9 cellular contexts compared by ENCODE assay signal in the genomic region with DNA sequence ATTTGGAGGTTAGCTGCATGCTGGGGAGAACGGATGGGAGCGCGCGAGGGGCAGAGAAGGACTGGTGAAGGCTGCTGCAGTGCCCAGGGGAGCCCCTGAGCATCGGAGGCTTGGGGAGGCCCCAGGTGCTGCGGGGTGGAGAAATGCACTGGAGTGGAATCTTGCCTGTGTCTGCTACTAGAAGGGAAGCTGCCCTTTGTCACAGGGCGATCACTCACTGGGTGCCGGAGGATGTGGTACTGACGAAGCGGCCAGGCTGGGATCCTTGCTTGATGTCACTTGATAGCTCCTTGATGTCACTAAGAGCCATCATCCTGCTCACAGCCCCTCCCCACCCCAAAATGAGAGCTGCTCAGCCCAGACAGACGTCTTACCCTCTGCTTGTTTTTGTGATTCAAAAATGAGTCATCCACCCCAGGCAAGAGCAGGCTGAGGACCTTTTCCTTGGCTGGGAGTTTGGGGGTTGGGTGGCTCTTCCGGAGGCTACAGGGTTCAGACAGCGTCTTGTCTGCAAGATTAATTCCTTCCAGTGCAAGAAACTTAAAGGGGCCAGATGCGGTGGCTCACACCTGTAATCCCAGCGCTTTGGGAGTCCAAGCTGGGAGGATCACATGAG.
A peak's percentile ranks its signal among the peaks of the same experiment; 100 is the strongest.
DNase-seq lines count a peak whose midpoint lies in the region; ATAC-seq and TF ChIP-seq lines count a peak whose summit lies in the region.
"Had no signal": no experiment of that assay in that cellular context is flagged by ENCODE, and none has a peak within 500 bp of the region (broad histone marks: within the 10 kb centered on the region; RNA-seq: fewer than 3 reads in every experiment).

No MANE protein-coding gene starts in this region.

- H3K4me3 ChIP-seq in SK-N-SH (ENCODE audit: low read depth in 2 of 2, low read length in 1 of 2) (0 out of 4 replicates have a peak overlapping the region, but pooled peaks of 1 of the 2 experiments have one; percentile 32), fibroblast of mammary gland (ENCODE audit: control insufficient read depth, low read depth, low read length) (no peak overlapping the region)

- no peak for TF ChIP-seq CTCF in SK-N-SH (IDR thresholded peaks at IDR 0.05)
- no peak for TF ChIP-seq CTCF in fibroblast of mammary gland (conservative IDR thresholded peaks at IDR 0.05; ENCODE audit: control insufficient read depth, insufficient read depth, low read depth, low read length)

- no peaks in the 10 kb centered on the region; a peak in 2 of 4 replicates for H3K4me1 ChIP-seq in SK-N-SH (ENCODE audit: control insufficient read depth in 1 of 2, insufficient read depth in 2 of 2, low read depth in 1 of 2, low read length in 1 of 2)

- intact Hi-C loops in activated T-helper 1 cell treated with anti-CD3 and anti-CD28 coated beads, Interleukin-12 subunit alpha, Interleukin-12 subunit beta, Interleukin-2, Interleukin-4 antibody, amounts not matched to agents 30 ng/mL and 10 ng/mL and 1 ng/mL, durations not matched to agents 14 hours and 24 hours and 36 hours (cut with micrococcal nuclease), result no loop called here

- H3K9ac ChIP-seq in SK-N-SH, result no peak overlapping the region

- POLR2A ChIA-PET in SK-N-SH (lab: Yijun Ruan, JAX), result no interaction called here

- H3K4me1 Mint-ChIP-seq in activated T-helper 1 cell treated with anti-CD3 and anti-CD28 coated beads, Interleukin-12 subunit alpha, Interleukin-12 subunit beta, Interleukin-2, Interleukin-4 antibody, amounts not matched to agents 30 ng/mL and 10 ng/mL and 1 ng/mL, durations not matched to agents 14 hours and 24 hours and 36 hours (ENCODE audit: low read depth), result no peaks in the 10 kb centered on the region
- peaks cover 4% of the 10 kb centered on the region for H3K4me1 Mint-ChIP-seq in stimulated activated memory B cell treated with anti-CD40 and anti-IgM and Interleukin-4, amounts not matched to agents 10 μg/mL and 1 μg/mL and 100 μg/mL, for 72 hours

- peak overlapping the region; percentile 72 for H3K4me2 ChIP-seq in SK-N-SH

- no peak overlapping the region for H3K27ac Mint-ChIP-seq in activated T-helper 1 cell treated with anti-CD3 and anti-CD28 coated beads, Interleukin-12 subunit alpha, Interleukin-12 subunit beta, Interleukin-2, Interleukin-4 antibody, amounts not matched to agents 30 ng/mL and 10 ng/mL and 1 ng/mL, durations not matched to agents 14 hours and 24 hours and 36 hours
- H3K27ac Mint-ChIP-seq in stimulated activated memory B cell treated with anti-CD40 and anti-IgM and Interleukin-4, amounts not matched to agents 10 μg/mL and 1 μg/mL and 100 μg/mL, for 72 hours, result no peak overlapping the region

- no peaks in the 10 kb centered on the region for H4K20me1 ChIP-seq in SK-N-SH (ENCODE audit: insufficient read depth)

- H3F3A ChIP-seq in SK-N-SH (replicated peaks; ENCODE audit: insufficient read depth), result peaks cover 5% of the 10 kb centered on the region

- no peaks in the 10 kb centered on the region for H3K36me3 ChIP-seq in SK-N-SH (replicated peaks in 1 of 2; ENCODE audit: control insufficient read depth in 1 of 2, insufficient read depth in 2 of 2, low read length in 1 of 2)

- 39% methylated on average over 12 of the region's 15 CpGs for WGBS in SK-N-SH (ENCODE audit: low lambda C conversion rate)

- ATAC-seq in stimulated activated memory B cell treated with anti-CD40 and anti-IgM and Interleukin-4, amounts not matched to agents 10 μg/mL and 1 μg/mL and 100 μg/mL, for 72 hours, result peak; percentile 48
- no peak for ATAC-seq in HG03135 (IDR thresholded peaks at IDR 0.05; ENCODE audit: unreplicated experiment)

- TF ChIP-seq EP300 in SK-N-SH (IDR thresholded peaks at IDR 0.05; ENCODE audit: borderline replicate concordance in 1 of 2, low read depth in 1 of 2, low read length in 1 of 2), result peak in 1 of 2 experiments; percentile 48; a peak in 1 of 4 replicates

- H3K79me2 ChIP-seq in SK-N-SH (ENCODE audit: insufficient read depth), result no peaks in the 10 kb centered on the region

- no peaks in the 10 kb centered on the region for H3K9me2 ChIP-seq in SK-N-SH

- peaks cover 13% of the 10 kb centered on the region for H3K27me3 Mint-ChIP-seq in activated T-helper 1 cell treated with anti-CD3 and anti-CD28 coated beads, Interleukin-12 subunit alpha, Interleukin-12 subunit beta, Interleukin-2, Interleukin-4 antibody, amounts not matched to agents 30 ng/mL and 10 ng/mL and 1 ng/mL, durations not matched to agents 14 hours and 24 hours and 36 hours (ENCODE audit: insufficient read depth)
- H3K27me3 Mint-ChIP-seq in stimulated activated memory B cell treated with anti-CD40 and anti-IgM and Interleukin-4, amounts not matched to agents 10 μg/mL and 1 μg/mL and 100 μg/mL, for 72 hours, result peaks cover 51% of the 10 kb centered on the region

- peak overlapping the region in 1 of 2 experiments; percentile 54; a peak in 2 of 4 replicates for H3K27ac ChIP-seq in SK-N-SH (ENCODE audit: low read depth in 2 of 2, low read length in 1 of 2)

- DNase-seq in activated T-helper 1 cell treated with Interleukin-2 at 50 U/mL for 16 hours (ENCODE audit: low read depth) (peak; percentile 11), SK-N-SH (no peak), fibroblast of mammary gland (ENCODE audit: low read depth) (peak; percentile 64), OCI-M1 (lab: John Stamatoyannopoulos, UW) (no peak), NK-92 (lab: John Stamatoyannopoulos, UW; ENCODE audit: unreplicated experiment) (no peak)
- DNase-seq in activated T-helper 1 cell treated with anti-CD3 and anti-CD28 coated beads, Interleukin-12 subunit alpha, Interleukin-12 subunit beta, Interleukin-2, Interleukin-4 antibody, amounts not matched to agents 30 ng/mL and 10 ng/mL and 1 ng/mL, durations not matched to agents 14 hours and 24 hours and 36 hours (ENCODE audit: low spot score), result no peak
- DNase-seq: GDM1 had no signal

- H3K4me3 Mint-ChIP-seq in activated T-helper 1 cell treated with anti-CD3 and anti-CD28 coated beads, Interleukin-12 subunit alpha, Interleukin-12 subunit beta, Interleukin-2, Interleukin-4 antibody, amounts not matched to agents 30 ng/mL and 10 ng/mL and 1 ng/mL, durations not matched to agents 14 hours and 24 hours and 36 hours, result no peak overlapping the region
- H3K4me3 Mint-ChIP-seq in stimulated activated memory B cell treated with anti-CD40 and anti-IgM and Interleukin-4, amounts not matched to agents 10 μg/mL and 1 μg/mL and 100 μg/mL, for 72 hours, result no peak overlapping the region

- CTCF ChIA-PET in SK-N-SH (lab: Yijun Ruan, JAX), result no interaction called here

- H3K9me3 Mint-ChIP-seq in activated T-helper 1 cell treated with anti-CD3 and anti-CD28 coated beads, Interleukin-12 subunit alpha, Interleukin-12 subunit beta, Interleukin-2, Interleukin-4 antibody, amounts not matched to agents 30 ng/mL and 10 ng/mL and 1 ng/mL, durations not matched to agents 14 hours and 24 hours and 36 hours, result no peaks in the 10 kb centered on the region
- H3K9me3 Mint-ChIP-seq in stimulated activated memory B cell treated with anti-CD40 and anti-IgM and Interleukin-4, amounts not matched to agents 10 μg/mL and 1 μg/mL and 100 μg/mL, for 72 hours, result no peaks in the 10 kb centered on the region

- peak overlapping the region; percentile 77; the same call in 1 of the 2 replicates for H2AFZ ChIP-seq in SK-N-SH (ENCODE audit: low read depth)

- TF ChIP-seq RAD21 in SK-N-SH (IDR thresholded peaks at IDR 0.05; ENCODE audit: low read length), result no peak

- no peaks in the 10 kb centered on the region for H3K27me3 ChIP-seq in SK-N-SH (ENCODE audit: insufficient read depth)

- no peaks in the 10 kb centered on the region for H3K36me3 Mint-ChIP-seq in activated T-helper 1 cell treated with anti-CD3 and anti-CD28 coated beads, Interleukin-12 subunit alpha, Interleukin-12 subunit beta, Interleukin-2, Interleukin-4 antibody, amounts not matched to agents 30 ng/mL and 10 ng/mL and 1 ng/mL, durations not matched to agents 14 hours and 24 hours and 36 hours (ENCODE audit: low read depth)
- H3K36me3 Mint-ChIP-seq in stimulated activated memory B cell treated with anti-CD40 and anti-IgM and Interleukin-4, amounts not matched to agents 10 μg/mL and 1 μg/mL and 100 μg/mL, for 72 hours, result no peaks in the 10 kb centered on the region

- H3K9me3 ChIP-seq in SK-N-SH, result no peaks in the 10 kb centered on the region

TF ChIP-seq in SK-N-SH, 30 proteins besides CTCF, POLR2A, EP300 and RAD21 (continues in another document):
- peak; percentile 87 for TF ChIP-seq FOSL2 (IDR thresholded peaks at IDR 0.05; ENCODE audit: borderline replicate concordance, low read depth)
- TF ChIP-seq FOXJ3 (CRISPR knock-in tag; IDR thresholded peaks at IDR 0.05), result no peak
- no peak for TF ChIP-seq FOXM1 (IDR thresholded peaks at IDR 0.05; ENCODE audit: low read depth)
- no peak for TF ChIP-seq TAF1 (IDR thresholded peaks at IDR 0.05; ENCODE audit: borderline replicate concordance, low read depth, low read length)
- TF ChIP-seq, protein P1, sequence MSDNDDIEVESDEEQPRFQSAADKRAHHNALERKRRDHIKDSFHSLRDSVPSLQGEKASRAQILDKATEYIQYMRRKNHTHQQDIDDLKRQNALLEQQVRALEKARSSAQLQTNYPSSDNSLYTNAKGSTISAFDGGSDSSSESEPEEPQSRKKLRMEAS (IDR thresholded peaks at IDR 0.05; ENCODE audit: low read depth), result 0 out of 2 replicates have a peak, but pooled peaks have one; percentile 23
- TF ChIP-seq, protein P2, sequence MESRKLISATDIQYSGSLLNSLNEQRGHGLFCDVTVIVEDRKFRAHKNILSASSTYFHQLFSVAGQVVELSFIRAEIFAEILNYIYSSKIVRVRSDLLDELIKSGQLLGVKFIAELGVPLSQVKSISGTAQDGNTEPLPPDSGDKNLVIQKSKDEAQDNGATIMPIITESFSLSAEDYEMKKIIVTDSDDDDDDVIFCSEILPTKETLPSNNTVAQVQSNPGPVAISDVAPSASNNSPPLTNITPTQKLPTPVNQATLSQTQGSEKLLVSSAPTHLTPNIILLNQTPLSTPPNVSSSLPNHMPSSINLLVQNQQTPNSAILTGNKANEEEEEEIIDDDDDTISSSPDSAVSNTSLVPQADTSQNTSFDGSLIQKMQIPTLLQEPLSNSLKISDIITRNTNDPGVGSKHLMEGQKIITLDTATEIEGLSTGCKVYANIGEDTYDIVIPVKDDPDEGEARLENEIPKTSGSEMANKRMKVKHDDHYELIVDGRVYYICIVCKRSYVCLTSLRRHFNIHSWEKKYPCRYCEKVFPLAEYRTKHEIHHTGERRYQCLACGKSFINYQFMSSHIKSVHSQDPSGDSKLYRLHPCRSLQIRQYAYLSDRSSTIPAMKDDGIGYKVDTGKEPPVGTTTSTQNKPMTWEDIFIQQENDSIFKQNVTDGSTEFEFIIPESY (IDR thresholded peaks at IDR 0.05; ENCODE audit: borderline replicate concordance, low read depth), result no peak
- no peak for TF ChIP-seq POLR2AphosphoS5 (IDR thresholded peaks at IDR 0.05; ENCODE audit: low read depth, low read length)
- TF ChIP-seq MXI1 (IDR thresholded peaks at IDR 0.05; ENCODE audit: low read depth, low read length), result no peak
- peak; percentile 64 for TF ChIP-seq JUND (IDR thresholded peaks at IDR 0.05)
- no peak for TF ChIP-seq EZH2phosphoT487 (IDR thresholded peaks at IDR 0.05; ENCODE audit: borderline replicate concordance, low read depth)

Comparison
In these comparisons a context has a peak if more than half of its experiments do, and no peak if none do; other contexts are left out.
1. DNase-seq: peak in activated T-helper 1 cell treated with Interleukin-2 at 50 U/mL for 16 hours (single experiment) and fibroblast of mammary gland (single experiment); none in activated T-helper 1 cell treated with anti-CD3 and anti-CD28 coated beads, Interleukin-12 subunit alpha, Interleukin-12 subunit beta, Interleukin-2, Interleukin-4 antibody, amounts not matched to agents 30 ng/mL and 10 ng/mL and 1 ng/mL, durations not matched to agents 14 hours and 24 hours and 36 hours (single experiment), SK-N-SH (single experiment), OCI-M1 (single experiment) and NK-92 (single experiment).